Comparison of ENCODE assay signal across 7 cellular contexts in genomic region chr3:53134631-53135232, GRCh38. TPM values are rescaled to one million over a fixed set of nuclear protein-coding genes. Genes with fewer than 3 reads are reported as not detected.
DNase-seq lines count a peak whose midpoint lies in the region; ATAC-seq and TF ChIP-seq lines count a peak whose summit lies in the region.

No MANE protein-coding gene starts in this region.

- TF ChIP-seq CTCF in GM12872 (IDR thresholded peaks at IDR 0.05; ENCODE audit: insufficient read depth, low read depth, low read length) = peak; percentile 96

- ATAC-seq in HG02610 (IDR thresholded peaks at IDR 0.05; ENCODE audit: unreplicated experiment) = peak; percentile 51

- DNase-seq in NCI-H2227 treated with DMSO at 0.1 percent for 48 hours (lab: John Stamatoyannopoulos, UW) (peak; percentile 5), ecto neural progenitor cell (ENCODE audit: low spot score) (peak; percentile 79), lung microvascular endothelial cell (ENCODE audit: low read depth in 2 of 2) (peak; percentile 74)
- DNase-seq in activated CD4-positive, alpha-beta T cell treated with anti-CD3 and anti-CD28 coated beads, Interleukin-2, amount 50 U/mL, for 1 hour = peak; percentile 54
- peak; percentile 19 to 28 for DNase-seq in stimulated activated CD8-positive, alpha-beta memory T cell treated with anti-CD3 and anti-CD28 coated beads, Interleukin-2, amount 100 ng/mL, for 1 hour (ENCODE audit: low read depth in 2 of 2)

RNA-seq across cellular contexts. Expression of gene RFT1, which starts 4.5 kb away (rescaled TPM):
- total RNA-seq in lung microvascular endothelial cell = 9.4 and 11.3 TPM in 2 replicates

RNA-seq across cellular contexts. Expression of gene PRKCD, which starts 26.3 kb away (rescaled TPM):
- total RNA-seq in lung microvascular endothelial cell = 0.99 and 1.5 TPM in 2 replicates

Comparison
In these comparisons a context has a peak if more than half of its experiments do, and no peak if none do; other contexts are left out.
1. Peak in every context shown above with its lines: DNase-seq and ATAC-seq.
2. DNase-seq: peak in every context shown above with its lines; median percentile 79 in ecto neural progenitor cell; 74 in lung microvascular endothelial cell; 54 in activated CD4-positive, alpha-beta T cell treated with anti-CD3 and anti-CD28 coated beads, Interleukin-2, amount 50 U/mL, for 1 hour; 24 in stimulated activated CD8-positive, alpha-beta memory T cell treated with anti-CD3 and anti-CD28 coated beads, Interleukin-2, amount 100 ng/mL, for 1 hour; 5 in NCI-H2227 treated with DMSO at 0.1 percent for 48 hours.